Comparison of ENCODE assay signal across 16 cellular contexts in the genomic region with DNA sequence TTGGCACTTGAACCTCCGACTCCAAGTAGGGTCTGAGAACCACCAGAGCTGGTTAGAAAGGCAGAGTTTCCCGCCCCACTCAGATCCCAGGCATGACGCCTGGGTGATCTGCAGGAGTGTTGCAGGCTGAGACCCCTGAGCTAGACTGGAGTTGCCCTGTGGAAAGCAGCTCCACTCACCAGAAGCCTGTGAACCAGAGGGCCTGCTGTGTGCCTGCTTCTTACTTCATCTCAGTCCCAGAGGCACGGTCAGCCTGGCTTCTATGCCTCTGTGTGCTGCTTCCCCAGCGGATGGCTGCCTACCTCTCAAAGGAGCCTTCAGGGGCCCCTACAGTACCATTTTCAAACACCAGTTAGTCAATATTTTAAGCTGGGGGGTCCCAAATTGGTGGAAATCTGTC. TPM values are rescaled to one million over a fixed set of nuclear protein-coding genes. Genes with fewer than 3 reads are reported as not detected.
DNase-seq lines count a peak whose midpoint lies in the region; TF ChIP-seq lines count a peak whose summit lies in the region.
"Had no signal": no experiment of that assay in that cellular context is flagged by ENCODE, and none has a peak within 500 bp of the region (broad histone marks: within the 10 kb centered on the region; RNA-seq: fewer than 3 reads in every experiment).

No MANE protein-coding gene starts in this region.

- H3K27me3 ChIP-seq in fibroblast of lung (ENCODE audit: control insufficient read depth, insufficient read depth, low read length): peaks cover 2% of the 10 kb centered on the region
- no peaks in the 10 kb centered on the region for H3K27me3 ChIP-seq in sigmoid colon
- H3K27me3 ChIP-seq in prostate gland (replicated peaks; ENCODE audit: insufficient read depth): no peaks in the 10 kb centered on the region
- H3K27me3 ChIP-seq: BE2C had no signal

- H3K27me3 Mint-ChIP-seq in activated naive CD8-positive, alpha-beta T cell: no peaks in the 10 kb centered on the region
- H3K27me3 Mint-ChIP-seq: activated CD4-positive, alpha-beta memory T cell treated with anti-CD3 and anti-CD28 coated beads for 36 hours had no signal

- H4K20me1 ChIP-seq in fibroblast of lung (ENCODE audit: control insufficient read depth, extremely low read depth, insufficient read depth, low read length): no peaks in the 10 kb centered on the region

- H3K27ac ChIP-seq in fibroblast of lung (ENCODE audit: insufficient read depth, low read length): peak overlapping the region; percentile 56
- peak overlapping the region; percentile 59 to 84 (median 77) for H3K27ac ChIP-seq in sigmoid colon
- H3K27ac ChIP-seq in prostate gland: peak overlapping the region in 1 of 2 donors; percentile 29

- no peak overlapping the region for H3K4me3 Mint-ChIP-seq in activated naive CD8-positive, alpha-beta T cell
- H3K4me3 Mint-ChIP-seq: activated CD4-positive, alpha-beta memory T cell treated with anti-CD3 and anti-CD28 coated beads for 36 hours; activated naive CD4-positive, alpha-beta T cell treated with anti-CD3 and anti-CD28 coated beads for 36 hours; neural crest cell had no signal

- no peaks in the 10 kb centered on the region for H3K79me2 ChIP-seq in fibroblast of lung (ENCODE audit: control insufficient read depth, insufficient read depth, low read length)

- peaks cover 81% of the 10 kb centered on the region for H3K4me1 Mint-ChIP-seq in activated naive CD8-positive, alpha-beta T cell (ENCODE audit: low read depth)

- H3K36me3 Mint-ChIP-seq in activated naive CD8-positive, alpha-beta T cell: no peaks in the 10 kb centered on the region
- H3K36me3 Mint-ChIP-seq: activated CD4-positive, alpha-beta memory T cell treated with anti-CD3 and anti-CD28 coated beads for 36 hours had no signal

- H3K9me3 ChIP-seq in fibroblast of lung (ENCODE audit: control insufficient read depth, insufficient read depth, low read depth, low read length) (no peaks in the 10 kb centered on the region), sigmoid colon (no peaks in the 10 kb centered on the region), prostate gland (no peaks in the 10 kb centered on the region)
- H3K9me3 ChIP-seq: BE2C had no signal

- H3K9me3 Mint-ChIP-seq in activated naive CD8-positive, alpha-beta T cell (ENCODE audit: low read depth): no peaks in the 10 kb centered on the region
- H3K9me3 Mint-ChIP-seq: activated CD4-positive, alpha-beta memory T cell treated with anti-CD3 and anti-CD28 coated beads for 36 hours; activated naive CD4-positive, alpha-beta T cell treated with anti-CD3 and anti-CD28 coated beads for 36 hours; neural crest cell had no signal

- no peak overlapping the region for H3K4me3 ChIP-seq in fibroblast of lung (replicated peaks in 1 of 4; ENCODE audit: control extremely low read depth in 1 of 4, insufficient read depth in 1 of 4, low read depth in 3 of 4, low read length in 4 of 4)
- H3K4me3 ChIP-seq in sigmoid colon: no peak overlapping the region
- no peak overlapping the region for H3K4me3 ChIP-seq in prostate gland

- no peak overlapping the region for H3K4me2 ChIP-seq in fibroblast of lung (ENCODE audit: extremely low read depth, insufficient read depth, low read length)

- intact Hi-C loops in sigmoid colon (cut with DNase I): no loop called here
- intact Hi-C loops in prostate gland (cut with DNase I): no loop called here

- no peak for TF ChIP-seq CTCF in fibroblast of lung (conservative IDR thresholded peaks at IDR 0.05 in 1 of 2, IDR thresholded peaks at IDR 0.05 in 1 of 2; ENCODE audit: low read depth in 1 of 2, low read length in 2 of 2)
- TF ChIP-seq CTCF in sigmoid colon (IDR thresholded peaks at IDR 0.05): no peak
- TF ChIP-seq CTCF in prostate gland (IDR thresholded peaks at IDR 0.05): no peak

- no peak for TF ChIP-seq EP300 in sigmoid colon (IDR thresholded peaks at IDR 0.05)

- no peaks in the 10 kb centered on the region for H3K36me3 ChIP-seq in fibroblast of lung (ENCODE audit: control insufficient read depth, insufficient read depth, low read length)
- no peaks in the 10 kb centered on the region for H3K36me3 ChIP-seq in sigmoid colon
- no peaks in the 10 kb centered on the region for H3K36me3 ChIP-seq in prostate gland
- H3K36me3 ChIP-seq: BE2C had no signal

- TF ChIP-seq POLR2A in sigmoid colon (IDR thresholded peaks at IDR 0.05): no peak
- no peak for TF ChIP-seq POLR2A in prostate gland (IDR thresholded peaks at IDR 0.05)

- WGBS in sigmoid colon, 2 donors: 77 to 91% methylated on average over 5 of the region's 5 CpGs
- 95% methylated on average over 5 of the region's 5 CpGs for WGBS in prostate gland

- H3K27ac Mint-ChIP-seq in activated naive CD8-positive, alpha-beta T cell: peak overlapping the region; percentile 72
- H3K27ac Mint-ChIP-seq: activated CD4-positive, alpha-beta memory T cell treated with anti-CD3 and anti-CD28 coated beads for 36 hours; activated naive CD4-positive, alpha-beta T cell treated with anti-CD3 and anti-CD28 coated beads for 36 hours had no signal

- peak; percentile 35 for DNase-seq in Daoy (ENCODE audit: low read depth)
- DNase-seq in fibroblast of lung (ENCODE audit: low read depth in 2 of 2): peak in 1 of 2 donors; percentile 25
- DNase-seq in sigmoid colon: peak; percentile 77
- no peak for DNase-seq in putamen (ENCODE audit: low spot score)
- DNase-seq in NCI-H345 (lab: John Stamatoyannopoulos, UW): no peak
- no peak for DNase-seq in NCI-H524 treated with DMSO at 0.1 percent for 48 hours (lab: John Stamatoyannopoulos, UW)
- no peak for DNase-seq in prostate gland (ENCODE audit: low spot score)
- DNase-seq: BE2C, DND-41 had no signal

- no peak overlapping the region for H3K9ac ChIP-seq in fibroblast of lung (ENCODE audit: insufficient read depth, low read length)

- H2AFZ ChIP-seq in fibroblast of lung (ENCODE audit: low read length): no peak overlapping the region

- peaks cover 7% of the 10 kb centered on the region for H3K4me1 ChIP-seq in fibroblast of lung (ENCODE audit: control insufficient read depth, extremely low read depth, insufficient read depth, low read length)
- H3K4me1 ChIP-seq in sigmoid colon: peaks cover 0 to 22% (median 15%) of the 10 kb centered on the region in 4 donors
- H3K4me1 ChIP-seq in prostate gland (replicated peaks): no peaks in the 10 kb centered on the region
- H3K4me1 ChIP-seq: BE2C had no signal

RNA-seq across cellular contexts. Expression of a gene that starts 15.6 kb away (rescaled TPM):
- total RNA-seq in Daoy (2014; rRNA removed; shearing (Covaris generic)): not detected in 2 replicates
- not detected in 2 replicates for total RNA-seq in fibroblast of lung
- 0.08 and 0.49 TPM in 2 replicates for polyA plus RNA-seq in fibroblast of lung
- polyA plus RNA-seq in fibroblast of lung (2012): 0.08 and 0.43 TPM in 2 replicates
- polyA minus RNA-seq in fibroblast of lung (ENCODE audit: low replicate concordance): not detected in 2 replicates
- total RNA-seq in sigmoid colon: not detected
- not detected for polyA plus RNA-seq in sigmoid colon
- total RNA-seq in prostate gland: under 1 TPM in 1 of 2 donors, not detected in 1; 0.62 TPM
- total RNA-seq: dermis blood vessel endothelial cell; left colon; neural crest cell; T-helper 2 cell treated with Interferon-gamma antibody and Interleukin-4, amounts not matched to agents 100 ng/mL and 5 ng/mL, for 36 hours had no signal

RNA-seq across cellular contexts. Expression of a gene that starts 49.0 kb away (rescaled TPM):
- total RNA-seq in Daoy (2014; rRNA removed; shearing (Covaris generic)): 22.1 and 26.4 TPM in 2 replicates
- total RNA-seq in fibroblast of lung (37.5 and 48.6 TPM in 2 replicates), sigmoid colon (10 to 100 TPM; 32.5 to 65.2 (median 48.6) TPM), prostate gland (10 to 100 TPM; 20.5 to 36.8 TPM)
- polyA plus RNA-seq in fibroblast of lung (9.1 and 10.8 TPM in 2 replicates), sigmoid colon (10 to 100 TPM in 1 of 3 donors, 1 to 10 TPM in 2; 7.6 to 10.2 (median 9.4) TPM)
- 8.3 and 9.6 TPM in 2 replicates for polyA plus RNA-seq in fibroblast of lung (2012)
- polyA minus RNA-seq in fibroblast of lung (ENCODE audit: low replicate concordance): 0.22 and 1.5 TPM in 2 replicates

RNA-seq across cellular contexts. Expression of a gene that starts 49.1 kb away (rescaled TPM):
- total RNA-seq in Daoy (2014; rRNA removed; shearing (Covaris generic)): 29.6 and 31.6 TPM in 2 replicates
- total RNA-seq in fibroblast of lung (10.0 and 20.3 TPM in 2 replicates), sigmoid colon (10 to 100 TPM; 11.4 to 22.2 (median 16.6) TPM), prostate gland (10 to 100 TPM; 13.7 to 32.2 TPM)
- polyA plus RNA-seq in fibroblast of lung (23.8 and 24.6 TPM in 2 replicates), sigmoid colon (1 to 10 TPM in 2 of 3 donors, under 1 TPM in 1; 0.46 to 7.8 (median 3.5) TPM)
- polyA plus RNA-seq in fibroblast of lung (2012): 35.4 and 35.6 TPM in 2 replicates
- polyA minus RNA-seq in fibroblast of lung (ENCODE audit: low replicate concordance): 7.7 and 12.8 TPM in 2 replicates

Comparison
In these comparisons a context has a peak if more than half of its experiments do, and no peak if none do; other contexts are left out.
1. DNase-seq: peak in Daoy (single experiment) and sigmoid colon (single experiment); none in putamen (single experiment), NCI-H345 (single experiment), NCI-H524 treated with DMSO at 0.1 percent for 48 hours (single experiment) and prostate gland (single experiment).